Comparison of ENCODE assay signal across 1 cellular context in the genomic region with DNA sequence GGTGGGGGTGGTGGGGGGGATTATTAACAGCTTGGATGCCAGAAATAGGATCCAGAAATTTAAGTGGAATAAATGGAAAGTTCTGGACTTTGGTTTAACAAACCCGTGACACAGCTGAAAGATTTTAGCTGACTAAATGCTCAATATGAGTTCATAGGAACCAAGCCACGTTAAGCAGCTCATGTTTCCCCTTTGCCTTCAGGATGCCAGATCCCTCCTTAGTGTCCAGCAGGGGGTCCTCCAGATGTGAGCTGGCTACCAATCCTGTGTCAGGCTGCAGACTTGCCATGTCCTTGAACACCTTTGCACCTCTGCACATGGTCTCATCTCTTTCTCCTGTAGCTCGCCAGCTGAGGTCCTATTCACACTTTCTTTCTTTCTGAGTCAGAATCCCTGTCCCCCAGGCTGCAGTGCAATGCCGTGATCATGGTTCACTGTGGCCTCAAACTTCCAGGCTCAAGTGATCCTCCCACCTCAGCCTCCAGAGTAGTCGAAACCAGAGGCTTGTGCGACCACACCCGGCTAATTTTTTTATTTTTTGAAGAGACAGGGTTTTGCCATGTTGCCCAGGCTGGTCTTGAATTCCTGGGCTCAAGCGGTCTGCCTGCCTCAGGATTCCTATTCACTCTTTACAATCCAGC.
TF ChIP-seq lines count a peak whose summit lies in the region.

No MANE protein-coding gene starts in this region.

TF ChIP-seq in WTC11, 78 proteins besides CTCF, POLR2A, EP300 and RAD21 (continued from another document):
- TF ChIP-seq, protein P1, sequence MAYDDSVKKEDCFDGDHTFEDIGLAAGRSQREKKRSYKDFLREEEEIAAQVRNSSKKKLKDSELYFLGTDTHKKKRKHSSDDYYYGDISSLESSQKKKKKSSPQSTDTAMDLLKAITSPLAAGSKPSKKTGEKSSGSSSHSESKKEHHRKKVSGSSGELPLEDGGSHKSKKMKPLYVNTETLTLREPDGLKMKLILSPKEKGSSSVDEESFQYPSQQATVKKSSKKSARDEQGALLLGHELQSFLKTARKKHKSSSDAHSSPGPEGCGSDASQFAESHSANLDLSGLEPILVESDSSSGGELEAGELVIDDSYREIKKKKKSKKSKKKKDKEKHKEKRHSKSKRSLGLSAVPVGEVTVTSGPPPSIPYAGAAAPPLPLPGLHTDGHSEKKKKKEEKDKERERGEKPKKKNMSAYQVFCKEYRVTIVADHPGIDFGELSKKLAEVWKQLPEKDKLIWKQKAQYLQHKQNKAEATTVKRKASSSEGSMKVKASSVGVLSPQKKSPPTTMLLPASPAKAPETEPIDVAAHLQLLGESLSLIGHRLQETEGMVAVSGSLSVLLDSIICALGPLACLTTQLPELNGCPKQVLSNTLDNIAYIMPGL (CRISPR knock-in tag; IDR thresholded peaks at IDR 0.05) = no peak
- TF ChIP-seq, protein P2, sequence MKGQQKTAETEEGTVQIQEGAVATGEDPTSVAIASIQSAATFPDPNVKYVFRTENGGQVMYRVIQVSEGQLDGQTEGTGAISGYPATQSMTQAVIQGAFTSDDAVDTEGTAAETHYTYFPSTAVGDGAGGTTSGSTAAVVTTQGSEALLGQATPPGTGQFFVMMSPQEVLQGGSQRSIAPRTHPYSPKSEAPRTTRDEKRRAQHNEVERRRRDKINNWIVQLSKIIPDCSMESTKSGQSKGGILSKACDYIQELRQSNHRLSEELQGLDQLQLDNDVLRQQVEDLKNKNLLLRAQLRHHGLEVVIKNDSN (CRISPR knock-in tag; IDR thresholded peaks at IDR 0.05) = no peak
- TF ChIP-seq, protein P3, sequence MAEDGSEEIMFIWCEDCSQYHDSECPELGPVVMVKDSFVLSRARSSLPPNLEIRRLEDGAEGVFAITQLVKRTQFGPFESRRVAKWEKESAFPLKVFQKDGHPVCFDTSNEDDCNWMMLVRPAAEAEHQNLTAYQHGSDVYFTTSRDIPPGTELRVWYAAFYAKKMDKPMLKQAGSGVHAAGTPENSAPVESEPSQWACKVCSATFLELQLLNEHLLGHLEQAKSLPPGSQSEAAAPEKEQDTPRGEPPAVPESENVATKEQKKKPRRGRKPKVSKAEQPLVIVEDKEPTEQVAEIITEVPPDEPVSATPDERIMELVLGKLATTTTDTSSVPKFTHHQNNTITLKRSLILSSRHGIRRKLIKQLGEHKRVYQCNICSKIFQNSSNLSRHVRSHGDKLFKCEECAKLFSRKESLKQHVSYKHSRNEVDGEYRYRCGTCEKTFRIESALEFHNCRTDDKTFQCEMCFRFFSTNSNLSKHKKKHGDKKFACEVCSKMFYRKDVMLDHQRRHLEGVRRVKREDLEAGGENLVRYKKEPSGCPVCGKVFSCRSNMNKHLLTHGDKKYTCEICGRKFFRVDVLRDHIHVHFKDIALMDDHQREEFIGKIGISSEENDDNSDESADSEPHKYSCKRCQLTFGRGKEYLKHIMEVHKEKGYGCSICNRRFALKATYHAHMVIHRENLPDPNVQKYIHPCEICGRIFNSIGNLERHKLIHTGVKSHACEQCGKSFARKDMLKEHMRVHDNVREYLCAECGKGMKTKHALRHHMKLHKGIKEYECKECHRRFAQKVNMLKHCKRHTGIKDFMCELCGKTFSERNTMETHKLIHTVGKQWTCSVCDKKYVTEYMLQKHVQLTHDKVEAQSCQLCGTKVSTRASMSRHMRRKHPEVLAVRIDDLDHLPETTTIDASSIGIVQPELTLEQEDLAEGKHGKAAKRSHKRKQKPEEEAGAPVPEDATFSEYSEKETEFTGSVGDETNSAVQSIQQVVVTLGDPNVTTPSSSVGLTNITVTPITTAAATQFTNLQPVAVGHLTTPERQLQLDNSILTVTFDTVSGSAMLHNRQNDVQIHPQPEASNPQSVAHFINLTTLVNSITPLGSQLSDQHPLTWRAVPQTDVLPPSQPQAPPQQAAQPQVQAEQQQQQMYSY (CRISPR knock-in tag; IDR thresholded peaks at IDR 0.05) = no peak
- TF ChIP-seq TP53 (CRISPR knock-in tag; IDR thresholded peaks at IDR 0.05) (no peak), PRRX2 (CRISPR knock-in tag; IDR thresholded peaks at IDR 0.05) (no peak), TEAD1 (CRISPR knock-in tag; IDR thresholded peaks at IDR 0.05) (no peak)
- TF ChIP-seq, protein P4, sequence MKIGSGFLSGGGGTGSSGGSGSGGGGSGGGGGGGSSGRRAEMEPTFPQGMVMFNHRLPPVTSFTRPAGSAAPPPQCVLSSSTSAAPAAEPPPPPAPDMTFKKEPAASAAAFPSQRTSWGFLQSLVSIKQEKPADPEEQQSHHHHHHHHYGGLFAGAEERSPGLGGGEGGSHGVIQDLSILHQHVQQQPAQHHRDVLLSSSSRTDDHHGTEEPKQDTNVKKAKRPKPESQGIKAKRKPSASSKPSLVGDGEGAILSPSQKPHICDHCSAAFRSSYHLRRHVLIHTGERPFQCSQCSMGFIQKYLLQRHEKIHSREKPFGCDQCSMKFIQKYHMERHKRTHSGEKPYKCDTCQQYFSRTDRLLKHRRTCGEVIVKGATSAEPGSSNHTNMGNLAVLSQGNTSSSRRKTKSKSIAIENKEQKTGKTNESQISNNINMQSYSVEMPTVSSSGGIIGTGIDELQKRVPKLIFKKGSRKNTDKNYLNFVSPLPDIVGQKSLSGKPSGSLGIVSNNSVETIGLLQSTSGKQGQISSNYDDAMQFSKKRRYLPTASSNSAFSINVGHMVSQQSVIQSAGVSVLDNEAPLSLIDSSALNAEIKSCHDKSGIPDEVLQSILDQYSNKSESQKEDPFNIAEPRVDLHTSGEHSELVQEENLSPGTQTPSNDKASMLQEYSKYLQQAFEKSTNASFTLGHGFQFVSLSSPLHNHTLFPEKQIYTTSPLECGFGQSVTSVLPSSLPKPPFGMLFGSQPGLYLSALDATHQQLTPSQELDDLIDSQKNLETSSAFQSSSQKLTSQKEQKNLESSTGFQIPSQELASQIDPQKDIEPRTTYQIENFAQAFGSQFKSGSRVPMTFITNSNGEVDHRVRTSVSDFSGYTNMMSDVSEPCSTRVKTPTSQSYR (CRISPR knock-in tag; IDR thresholded peaks at IDR 0.05) = no peak
- TF ChIP-seq, protein P5, sequence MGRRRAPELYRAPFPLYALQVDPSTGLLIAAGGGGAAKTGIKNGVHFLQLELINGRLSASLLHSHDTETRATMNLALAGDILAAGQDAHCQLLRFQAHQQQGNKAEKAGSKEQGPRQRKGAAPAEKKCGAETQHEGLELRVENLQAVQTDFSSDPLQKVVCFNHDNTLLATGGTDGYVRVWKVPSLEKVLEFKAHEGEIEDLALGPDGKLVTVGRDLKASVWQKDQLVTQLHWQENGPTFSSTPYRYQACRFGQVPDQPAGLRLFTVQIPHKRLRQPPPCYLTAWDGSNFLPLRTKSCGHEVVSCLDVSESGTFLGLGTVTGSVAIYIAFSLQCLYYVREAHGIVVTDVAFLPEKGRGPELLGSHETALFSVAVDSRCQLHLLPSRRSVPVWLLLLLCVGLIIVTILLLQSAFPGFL (CRISPR knock-in tag; IDR thresholded peaks at IDR 0.05; ENCODE audit: borderline replicate concordance) = no peak
- TF ChIP-seq, protein P6, sequence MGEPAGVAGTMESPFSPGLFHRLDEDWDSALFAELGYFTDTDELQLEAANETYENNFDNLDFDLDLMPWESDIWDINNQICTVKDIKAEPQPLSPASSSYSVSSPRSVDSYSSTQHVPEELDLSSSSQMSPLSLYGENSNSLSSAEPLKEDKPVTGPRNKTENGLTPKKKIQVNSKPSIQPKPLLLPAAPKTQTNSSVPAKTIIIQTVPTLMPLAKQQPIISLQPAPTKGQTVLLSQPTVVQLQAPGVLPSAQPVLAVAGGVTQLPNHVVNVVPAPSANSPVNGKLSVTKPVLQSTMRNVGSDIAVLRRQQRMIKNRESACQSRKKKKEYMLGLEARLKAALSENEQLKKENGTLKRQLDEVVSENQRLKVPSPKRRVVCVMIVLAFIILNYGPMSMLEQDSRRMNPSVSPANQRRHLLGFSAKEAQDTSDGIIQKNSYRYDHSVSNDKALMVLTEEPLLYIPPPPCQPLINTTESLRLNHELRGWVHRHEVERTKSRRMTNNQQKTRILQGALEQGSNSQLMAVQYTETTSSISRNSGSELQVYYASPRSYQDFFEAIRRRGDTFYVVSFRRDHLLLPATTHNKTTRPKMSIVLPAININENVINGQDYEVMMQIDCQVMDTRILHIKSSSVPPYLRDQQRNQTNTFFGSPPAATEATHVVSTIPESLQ (CRISPR knock-in tag; IDR thresholded peaks at IDR 0.05) = no peak
- TF ChIP-seq, protein P7, sequence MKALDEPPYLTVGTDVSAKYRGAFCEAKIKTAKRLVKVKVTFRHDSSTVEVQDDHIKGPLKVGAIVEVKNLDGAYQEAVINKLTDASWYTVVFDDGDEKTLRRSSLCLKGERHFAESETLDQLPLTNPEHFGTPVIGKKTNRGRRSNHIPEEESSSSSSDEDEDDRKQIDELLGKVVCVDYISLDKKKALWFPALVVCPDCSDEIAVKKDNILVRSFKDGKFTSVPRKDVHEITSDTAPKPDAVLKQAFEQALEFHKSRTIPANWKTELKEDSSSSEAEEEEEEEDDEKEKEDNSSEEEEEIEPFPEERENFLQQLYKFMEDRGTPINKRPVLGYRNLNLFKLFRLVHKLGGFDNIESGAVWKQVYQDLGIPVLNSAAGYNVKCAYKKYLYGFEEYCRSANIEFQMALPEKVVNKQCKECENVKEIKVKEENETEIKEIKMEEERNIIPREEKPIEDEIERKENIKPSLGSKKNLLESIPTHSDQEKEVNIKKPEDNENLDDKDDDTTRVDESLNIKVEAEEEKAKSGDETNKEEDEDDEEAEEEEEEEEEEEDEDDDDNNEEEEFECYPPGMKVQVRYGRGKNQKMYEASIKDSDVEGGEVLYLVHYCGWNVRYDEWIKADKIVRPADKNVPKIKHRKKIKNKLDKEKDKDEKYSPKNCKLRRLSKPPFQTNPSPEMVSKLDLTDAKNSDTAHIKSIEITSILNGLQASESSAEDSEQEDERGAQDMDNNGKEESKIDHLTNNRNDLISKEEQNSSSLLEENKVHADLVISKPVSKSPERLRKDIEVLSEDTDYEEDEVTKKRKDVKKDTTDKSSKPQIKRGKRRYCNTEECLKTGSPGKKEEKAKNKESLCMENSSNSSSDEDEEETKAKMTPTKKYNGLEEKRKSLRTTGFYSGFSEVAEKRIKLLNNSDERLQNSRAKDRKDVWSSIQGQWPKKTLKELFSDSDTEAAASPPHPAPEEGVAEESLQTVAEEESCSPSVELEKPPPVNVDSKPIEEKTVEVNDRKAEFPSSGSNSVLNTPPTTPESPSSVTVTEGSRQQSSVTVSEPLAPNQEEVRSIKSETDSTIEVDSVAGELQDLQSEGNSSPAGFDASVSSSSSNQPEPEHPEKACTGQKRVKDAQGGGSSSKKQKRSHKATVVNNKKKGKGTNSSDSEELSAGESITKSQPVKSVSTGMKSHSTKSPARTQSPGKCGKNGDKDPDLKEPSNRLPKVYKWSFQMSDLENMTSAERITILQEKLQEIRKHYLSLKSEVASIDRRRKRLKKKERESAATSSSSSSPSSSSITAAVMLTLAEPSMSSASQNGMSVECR (CRISPR knock-in tag; IDR thresholded peaks at IDR 0.05; ENCODE audit: borderline replicate concordance) = no peak
